ENCODE assay signal across 1 cellular context in the genomic region with DNA sequence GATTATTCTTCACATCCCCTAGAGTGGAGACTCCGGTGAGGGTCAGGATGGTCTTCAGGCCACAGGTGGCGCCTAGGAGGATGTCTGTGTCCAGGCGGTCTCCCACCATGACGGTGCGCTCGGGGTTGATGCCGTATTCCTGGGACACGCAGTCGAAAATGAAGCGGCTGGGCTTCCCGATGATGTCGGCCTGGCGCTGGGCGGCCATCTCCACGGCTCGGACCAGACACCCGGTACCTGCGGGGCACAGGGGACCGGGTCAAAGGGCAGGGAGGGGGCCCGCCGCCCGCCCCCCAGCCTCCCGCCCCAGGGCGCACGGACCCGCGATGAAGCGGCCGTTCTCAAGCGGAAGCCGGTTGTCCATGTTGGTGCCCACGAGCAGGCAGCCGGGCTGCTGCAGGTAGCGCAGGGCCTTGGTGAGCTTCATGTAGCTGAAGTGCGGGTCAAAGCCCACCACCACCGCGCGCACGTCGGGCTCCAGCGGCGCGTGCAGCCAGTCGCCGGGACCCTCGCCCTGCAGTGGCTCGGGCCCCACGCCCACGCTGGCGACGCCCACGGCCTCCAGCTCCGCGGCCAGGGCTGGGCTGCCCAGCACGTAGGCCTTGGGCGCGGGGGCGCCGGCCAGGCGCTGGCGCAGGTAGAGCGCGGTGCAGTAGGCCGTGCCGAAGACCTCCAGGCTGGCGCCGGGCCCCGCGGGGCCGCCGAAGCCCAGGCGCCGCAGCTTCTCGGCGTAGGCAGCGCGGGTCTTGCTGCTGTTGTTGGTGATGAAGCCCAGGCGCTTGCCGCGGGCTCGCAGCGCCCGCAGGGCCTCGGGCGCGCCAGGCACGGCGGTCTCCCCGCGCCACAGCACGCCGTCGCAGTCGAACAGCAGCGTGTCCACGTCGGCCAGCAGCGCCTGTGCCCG.
TF ChIP-seq lines count a peak whose summit lies in the region.

No MANE protein-coding gene starts in this region.

TF ChIP-seq in GM23338, 12 proteins besides CTCF, POLR2A, EP300 and RAD21 (continued from another document):
- no peak for TF ChIP-seq REST (IDR thresholded peaks at IDR 0.05; ENCODE audit: unreplicated experiment)
- TF ChIP-seq STAT1 (IDR thresholded peaks at IDR 0.05; ENCODE audit: unreplicated experiment), result no peak
- TF ChIP-seq NANOG (IDR thresholded peaks at IDR 0.05; ENCODE audit: borderline replicate concordance), result no peak
